Comparison of ENCODE assay signal across 8 cellular contexts in genomic region chrX:40153335-40154221, GRCh38. TPM values are rescaled to one million over a fixed set of nuclear protein-coding genes. Genes with fewer than 3 reads are reported as not detected.
DNase-seq lines count a peak whose midpoint lies in the region; ATAC-seq and TF ChIP-seq lines count a peak whose summit lies in the region.

No MANE protein-coding gene starts in this region.

- peaks cover 31 to 68% (median 57%) of the 10 kb centered on the region in 11 experiments for H3K9me3 ChIP-seq in BLaER1 treated with 17β-estradiol and CSF1 and Interleukin-3, amounts not matched to agents 10 nM and 100 nM (replicated peaks in 1 of 11)
- H3K9me3 ChIP-seq in T-helper 17 cell (ENCODE audit: control insufficient read depth, low read length, poor library complexity, severe bottlenecking): no peaks in the 10 kb centered on the region

- no peak overlapping the region for H3K27ac Mint-ChIP-seq in T-helper 17 cell
- H3K27ac Mint-ChIP-seq in central memory CD8-positive, alpha-beta T cell (ENCODE audit: low read depth): peak overlapping the region; percentile 59

- TF ChIP-seq RAD21 in Ishikawa (IDR thresholded peaks at IDR 0.05; ENCODE audit: low read depth): no peak

- H3K4me3 Mint-ChIP-seq in T-helper 17 cell: peak overlapping the region; percentile 90
- H3K4me3 Mint-ChIP-seq in central memory CD8-positive, alpha-beta T cell: peak overlapping the region; percentile 80

- no peaks in the 10 kb centered on the region for H4K20me1 ChIP-seq in BLaER1 treated with 17β-estradiol and CSF1 and Interleukin-3, amounts not matched to agents 10 nM and 100 nM

- H3K27me3 ChIP-seq in BLaER1 treated with 17β-estradiol and CSF1 and Interleukin-3, amounts not matched to agents 10 nM and 100 nM: peaks cover 0 to 9% (median 0%) of the 10 kb centered on the region in 11 experiments; a peak in 4 of 22 replicates

- H3K27ac ChIP-seq in BLaER1 treated with 17β-estradiol and CSF1 and Interleukin-3, amounts not matched to agents 10 nM and 100 nM: peak overlapping the region in 10 of 11 experiments; percentile 60 to 93 (median 90); a peak in 20 of 22 replicates

- H3K4me2 ChIP-seq in BLaER1 treated with 17β-estradiol and CSF1 and Interleukin-3, amounts not matched to agents 10 nM and 100 nM: peak overlapping the region; percentile 77 to 98 (median 93)

- TF ChIP-seq EP300 in Ishikawa (IDR thresholded peaks at IDR 0.05; ENCODE audit: borderline replicate concordance): peak; percentile 13; the same call in 1 of the 2 replicates

- H3K36me3 Mint-ChIP-seq in T-helper 17 cell (ENCODE audit: low read depth): no peaks in the 10 kb centered on the region
- H3K36me3 Mint-ChIP-seq in central memory CD8-positive, alpha-beta T cell (ENCODE audit: insufficient read depth): no peaks in the 10 kb centered on the region

- peak; percentile 36 for TF ChIP-seq POLR2A in GM19193 (IDR thresholded peaks at IDR 0.05; ENCODE audit: extremely low read depth, insufficient read depth, insufficient read length)

- peak overlapping the region; percentile 43 to 72 (median 62) for H3K4me3 ChIP-seq in BLaER1 treated with 17β-estradiol and CSF1 and Interleukin-3, amounts not matched to agents 10 nM and 100 nM

- DNase-seq in T-helper 17 cell: peak; percentile 42 to 51 (median 43)
- peak in 1 of 2 donors; percentile 22 for DNase-seq in central memory CD8-positive, alpha-beta T cell (ENCODE audit: low spot score in 2 of 2)
- DNase-seq in left kidney (ENCODE audit: low read depth, low spot score): peak; percentile 76
- DNase-seq in stimulated activated CD4-positive, alpha-beta T cell treated with anti-CD3 and anti-CD28 coated beads, Interleukin-4, amount 100 ng/mL, for 48 hours (ENCODE audit: low read depth in 2 of 2): peak; percentile 53 to 58
- DNase-seq in NCI-H1436 (lab: John Stamatoyannopoulos, UW): no peak

- peaks cover 6% of the 10 kb centered on the region for H3K4me1 Mint-ChIP-seq in T-helper 17 cell
- H3K4me1 Mint-ChIP-seq in central memory CD8-positive, alpha-beta T cell: peaks cover 5% of the 10 kb centered on the region

- no peaks in the 10 kb centered on the region for H3K27me3 Mint-ChIP-seq in T-helper 17 cell
- H3K27me3 Mint-ChIP-seq in central memory CD8-positive, alpha-beta T cell: no peaks in the 10 kb centered on the region

- H3K4me1 ChIP-seq in BLaER1 treated with 17β-estradiol and CSF1 and Interleukin-3, amounts not matched to agents 10 nM and 100 nM: peaks cover 54 to 75% (median 69%) of the 10 kb centered on the region in 10 experiments

- H3K9me3 Mint-ChIP-seq in central memory CD8-positive, alpha-beta T cell: no peaks in the 10 kb centered on the region

- H3K9ac ChIP-seq in BLaER1 treated with 17β-estradiol and CSF1 and Interleukin-3, amounts not matched to agents 10 nM and 100 nM: peak overlapping the region; percentile 53 to 95 (median 91); a peak in 21 of 22 replicates

- peak; percentile 82 for ATAC-seq in T-helper 17 cell
- ATAC-seq in central memory CD8-positive, alpha-beta T cell (replicated peaks; ENCODE audit: extremely low read depth, poor library complexity, severe bottlenecking): peak; percentile 55

- H3K36me3 ChIP-seq in BLaER1 treated with 17β-estradiol and CSF1 and Interleukin-3, amounts not matched to agents 10 nM and 100 nM: no peaks in the 10 kb centered on the region

TF ChIP-seq in Ishikawa, 13 proteins besides CTCF, POLR2A, EP300 and RAD21:
- TF ChIP-seq TEAD4 (IDR thresholded peaks at IDR 0.05): no peak
- TF ChIP-seq MAX (IDR thresholded peaks at IDR 0.05): peak; percentile 54
TF ChIP-seq in Ishikawa: peak in this region for 1.

RNA-seq across cellular contexts. Expression of gene BCOR, which starts 55.8 kb away (rescaled TPM):
- total RNA-seq in T-helper 17 cell: 10 to 100 TPM; 24.7 to 29.1 TPM
